10 cellular contexts compared by ENCODE assay signal in genomic region chr4:182978152-182978827, GRCh38.
DNase-seq lines count a peak whose midpoint lies in the region; ATAC-seq and TF ChIP-seq lines count a peak whose summit lies in the region.
"Had no signal": no experiment of that assay in that cellular context is flagged by ENCODE, and none has a peak within 500 bp of the region (broad histone marks: within the 10 kb centered on the region; RNA-seq: fewer than 3 reads in every experiment).

No MANE protein-coding gene starts in this region.

- H3K4me3 ChIP-seq in fibroblast of villous mesenchyme (ENCODE audit: low read depth, low read length), result no peak overlapping the region
- H3K4me3 ChIP-seq: psoas muscle had no signal

- no peak overlapping the region for H3K4me3 Mint-ChIP-seq in effector memory CD8-positive, alpha-beta T cell

- no peaks in the 10 kb centered on the region for H3K9me3 Mint-ChIP-seq in effector memory CD8-positive, alpha-beta T cell

- no peak overlapping the region for H3K27ac Mint-ChIP-seq in effector memory CD8-positive, alpha-beta T cell

- TF ChIP-seq CTCF in fibroblast of villous mesenchyme (IDR thresholded peaks at IDR 0.05; ENCODE audit: insufficient read depth, low read depth, low read length), result no peak

- ATAC-seq in GM18502 (IDR thresholded peaks at IDR 0.05; ENCODE audit: poor library complexity, unreplicated experiment) (peak; percentile 83), GM21528 (IDR thresholded peaks at IDR 0.05; ENCODE audit: low FRiP score, unreplicated experiment) (peak; percentile 64), HG03442 (IDR thresholded peaks at IDR 0.05; ENCODE audit: unreplicated experiment) (peak; percentile 77)
- no peak for ATAC-seq in effector memory CD8-positive, alpha-beta T cell (replicated peaks)
- ATAC-seq: psoas muscle had no signal

- H3K36me3 Mint-ChIP-seq in effector memory CD8-positive, alpha-beta T cell (ENCODE audit: insufficient read depth), result no peaks in the 10 kb centered on the region

- H3K27me3 Mint-ChIP-seq in effector memory CD8-positive, alpha-beta T cell, result peaks cover 65 to 71% of the 10 kb centered on the region in 2 donors

- DNase-seq in fibroblast of villous mesenchyme (ENCODE audit: low read depth) (peak; percentile 12), HK-2 (ENCODE audit: unreplicated experiment) (no peak), NCI-H1048 (lab: John Stamatoyannopoulos, UW) (no peak), amygdala (lab: John Stamatoyannopoulos, UW) (no peak)
- DNase-seq in effector memory CD8-positive, alpha-beta T cell, result no peak
- DNase-seq: activated CD8-positive, alpha-beta memory T cell treated with anti-CD3 and anti-CD28 coated beads, Interleukin-2, amount 50 U/mL, for 4 hours; psoas muscle had no signal

- no peaks in the 10 kb centered on the region for H3K4me1 Mint-ChIP-seq in effector memory CD8-positive, alpha-beta T cell (ENCODE audit: low read depth in 2 of 2)
